In genomic region chr11:73889019-73889418, GRCh38 we compare ENCODE assay signal across 2 cellular contexts.
TF ChIP-seq lines count a peak whose summit lies in the region.

No MANE protein-coding gene starts in this region.

TF ChIP-seq in SK-N-SH, 30 proteins besides CTCF, POLR2A, EP300 and RAD21:
- TF ChIP-seq FOSL2 (IDR thresholded peaks at IDR 0.05; ENCODE audit: borderline replicate concordance, low read depth), result 0 out of 2 replicates have a peak, but pooled peaks have one; percentile 8
- no peak for TF ChIP-seq MEF2A (IDR thresholded peaks at IDR 0.05; ENCODE audit: borderline replicate concordance, low read depth)
- no peak for TF ChIP-seq EZH2phosphoT487 (IDR thresholded peaks at IDR 0.05; ENCODE audit: borderline replicate concordance, low read depth)

TF ChIP-seq in GM23338, 12 proteins besides CTCF, POLR2A, EP300 and RAD21 (continued from another document):
- TF ChIP-seq JUNB (IDR thresholded peaks at IDR 0.05; ENCODE audit: unreplicated experiment) (no peak), REST (IDR thresholded peaks at IDR 0.05; ENCODE audit: unreplicated experiment) (no peak), EZH2phosphoT487 (IDR thresholded peaks at IDR 0.05; ENCODE audit: unreplicated experiment) (no peak), ZNF114 (CRISPR knock-in tag; IDR thresholded peaks at IDR 0.05) (no peak), ZNF462 (CRISPR knock-in tag; IDR thresholded peaks at IDR 0.05) (no peak), ZNF331 (CRISPR knock-in tag; IDR thresholded peaks at IDR 0.05; ENCODE audit: low read depth) (no peak), CREB1 (CRISPR knock-in tag; IDR thresholded peaks at IDR 0.05; ENCODE audit: low read depth) (no peak)
